7 cellular contexts compared by ENCODE assay signal in genomic region chr2:111496181-111496580, GRCh38.
DNase-seq lines count a peak whose midpoint lies in the region; ATAC-seq and TF ChIP-seq lines count a peak whose summit lies in the region.
"Not testable (repeated sequence)": the region's sequence is repeated elsewhere in the genome, so short reads cannot be mapped to it uniquely, and the experiment has no call there.

No MANE protein-coding gene starts in this region.

- peak; percentile 81 for DNase-seq in EL
- DNase-seq in SK-MEL-5 (ENCODE audit: low read depth, low spot score) = peak; percentile 66
- DNase-seq in brain microvascular endothelial cell; sciatic nerve (ENCODE audit: low spot score): not testable (repeated sequence)
- peak; percentile 64 for DNase-seq in fibroblast of pulmonary artery (ENCODE audit: low read depth)
- DNase-seq in kidney tubule cell (ENCODE audit: low spot score) = peak; percentile 44

- H3K9ac ChIP-seq in HUES64 (ENCODE audit: low read depth, low read length) = not testable (repeated sequence)

- not testable (repeated sequence) for H3K4me3 ChIP-seq in HUES64 (ENCODE audit: low read length); brain microvascular endothelial cell (ENCODE audit: low read depth, low read length); fibroblast of pulmonary artery (replicated peaks; ENCODE audit: low read depth, low read length)

- H3K9me3 ChIP-seq in HUES64 (ENCODE audit: insufficient read depth, low read depth, low read length) = not testable (repeated sequence)

- not testable (repeated sequence) for H3K36me3 ChIP-seq in HUES64 (ENCODE audit: insufficient read depth, low read length); brain microvascular endothelial cell (replicated peaks)

- not testable (repeated sequence) for H3K27me3 ChIP-seq in HUES64 (ENCODE audit: insufficient read depth, low read length); brain microvascular endothelial cell (replicated peaks)

- TF ChIP-seq CTCF in brain microvascular endothelial cell (IDR thresholded peaks at IDR 0.05; ENCODE audit: low read depth, low read length, missing control alignments); fibroblast of pulmonary artery (IDR thresholded peaks at IDR 0.05; ENCODE audit: low read length, missing control alignments): not testable (repeated sequence)

- ATAC-seq in sciatic nerve = peak; percentile 56

- H3K27ac ChIP-seq in HUES64 (ENCODE audit: low read depth, low read length) (peak overlapping the region; percentile 70; the same call in 1 of the 2 replicates), brain microvascular endothelial cell (peak overlapping the region; percentile 67)

- not testable (repeated sequence) for H3K4me1 ChIP-seq in HUES64 (ENCODE audit: insufficient read depth, low read length)

- intact Hi-C loops in sciatic nerve (cut with DNase I) = not testable (repeated sequence)

- WGBS in HUES64 = 100% methylated on average over 1 of the region's 2 CpGs

- in situ Hi-C loops in SK-MEL-5 (cut with HindIII; ENCODE audit: low pct_unique_long_range_greater_than_20kb, low sequenced_read_pairs); brain microvascular endothelial cell (cut with HindIII; ENCODE audit: low pct_ligation_motif_present, low sequenced_read_pairs): not testable (repeated sequence)
